ENCODE assay signal across 9 cellular contexts in genomic region chr6:24126586-24127192, GRCh38. TPM values are rescaled to one million over a fixed set of nuclear protein-coding genes. Genes with fewer than 3 reads are reported as not detected.
A peak's percentile ranks its signal among the peaks of the same experiment; 100 is the strongest.
DNase-seq lines count a peak whose midpoint lies in the region; ATAC-seq and TF ChIP-seq lines count a peak whose summit lies in the region.
"Had no signal": no experiment of that assay in that cellular context is flagged by ENCODE, and none has a peak within 500 bp of the region (broad histone marks: within the 10 kb centered on the region; RNA-seq: fewer than 3 reads in every experiment).

No MANE protein-coding gene starts in this region.

- H3K4me2 ChIP-seq in smooth muscle cell, result peak overlapping the region; percentile 81

- H3F3A ChIP-seq in smooth muscle cell (ENCODE audit: low read depth), result no peaks in the 10 kb centered on the region

- DNase-seq in A673 (ENCODE audit: low spot score) (peak; percentile 85), GM13977 (ENCODE audit: low spot score) (peak; percentile 69), WTC11 (ENCODE audit: low spot score) (peak; percentile 77), glutamatergic neuron (no peak), smooth muscle cell (lab: John Stamatoyannopoulos, UW; ENCODE audit: unreplicated experiment) (peak; percentile 7), NCI-H146 treated with DMSO at 0.1 percent for 48 hours (lab: John Stamatoyannopoulos, UW; ENCODE audit: unreplicated experiment) (no peak)
- peak; percentile 63 for DNase-seq in Jurkat, Clone E6-1 (ENCODE audit: low read depth, low spot score)

- H3K27me3 ChIP-seq in A673 (replicated peaks; ENCODE audit: insufficient read depth, low read depth, low read length, poor library complexity) (peaks cover 42% of the 10 kb centered on the region), smooth muscle cell (ENCODE audit: low read depth) (peaks cover 38% of the 10 kb centered on the region)

- CTCF ChIA-PET in A673 (lab: Charles Lee), result interaction anchor here (1.0 kb wide), 1 partner anchor 148 kb away, joined by 10 read pairs; no protein-coding TSS in a partner anchor
- CTCF ChIA-PET in WTC11 (lab: Charles Lee), result interaction anchor here (0.6 to 2.2 kb wide), 8 partner anchors 9 to 543 kb away, joined by 3 to 9 read pairs (median 4); no protein-coding TSS in a partner anchor

- H3K79me2 ChIP-seq in smooth muscle cell (ENCODE audit: low read depth), result no peaks in the 10 kb centered on the region

- intact Hi-C loops in A673 (cut with micrococcal nuclease; ENCODE audit: unreplicated experiment), result no loop called here

- H3K4me1 ChIP-seq in A673 (ENCODE audit: insufficient read depth, low read length, poor library complexity, severe bottlenecking), result peaks cover 7% of the 10 kb centered on the region
- no peaks in the 10 kb centered on the region for H3K4me1 ChIP-seq in smooth muscle cell (ENCODE audit: low read depth)

- H3K27ac ChIP-seq in A673 (ENCODE audit: low read depth, low read length, poor library complexity, severe bottlenecking) (no peak overlapping the region), smooth muscle cell (ENCODE audit: low read depth) (no peak overlapping the region)

- no peak overlapping the region for H3K9ac ChIP-seq in smooth muscle cell (ENCODE audit: low read depth)

- H3K36me3 ChIP-seq in A673 (ENCODE audit: insufficient read depth, low read length, poor library complexity, severe bottlenecking), result no peaks in the 10 kb centered on the region
- H3K36me3 ChIP-seq in smooth muscle cell (ENCODE audit: low read depth), result no peaks in the 10 kb centered on the region

- H3K27me3 Mint-ChIP-seq in WTC11 (ENCODE audit: low read depth) (peaks cover 3% of the 10 kb centered on the region), glutamatergic neuron (ENCODE audit: unreplicated experiment) (peaks cover 3% of the 10 kb centered on the region)

- no peaks in the 10 kb centered on the region for H4K20me1 ChIP-seq in smooth muscle cell (ENCODE audit: low read depth)

- POLR2A ChIA-PET in A673 (lab: Charles Lee; ENCODE audit: low non-redundant PET), result interaction anchor here (0.5 to 0.6 kb wide), 2 partner anchors 107 to 333 kb away, joined by 4 read pairs; no protein-coding TSS in a partner anchor
- POLR2A ChIA-PET in WTC11 (lab: Charles Lee), result no interaction called here

- BruUV-seq in A673 (replicated peaks; lab: Mats Ljungman, UMichigan), result no TSS peak

- H3K4me3 ChIP-seq in A673 (ENCODE audit: low read depth, low read length, poor library complexity, severe bottlenecking) (peak overlapping the region; percentile 23), smooth muscle cell (peak overlapping the region; percentile 23)
- H3K4me3 ChIP-seq in Jurkat, Clone E6-1 (ENCODE audit: low read length), result no peak overlapping the region

- H3K36me3 Mint-ChIP-seq in WTC11 (no peaks in the 10 kb centered on the region), glutamatergic neuron (ENCODE audit: unreplicated experiment) (no peaks in the 10 kb centered on the region)
- H3K36me3 Mint-ChIP-seq: activated naive CD4-positive, alpha-beta T cell treated with anti-CD3 and anti-CD28 coated beads, Interleukin-2, amount 50 U/mL, for 24 hours had no signal

- no peak overlapping the region for H2AFZ ChIP-seq in smooth muscle cell (ENCODE audit: low read depth)

- H3K9me3 ChIP-seq in A673 (ENCODE audit: low read depth, low read length, poor library complexity, severe bottlenecking) (no peaks in the 10 kb centered on the region), smooth muscle cell (replicated peaks; ENCODE audit: low read depth) (no peaks in the 10 kb centered on the region)

- WGBS in smooth muscle cell (ENCODE audit: low lambda C conversion rate), result 2% methylated on average over 6 of the region's 6 CpGs

- H3K4me3 Mint-ChIP-seq in WTC11, result peak overlapping the region; percentile 78
- peak overlapping the region; percentile 88 for H3K4me3 Mint-ChIP-seq in glutamatergic neuron (ENCODE audit: unreplicated experiment)
- H3K4me3 Mint-ChIP-seq: activated naive CD4-positive, alpha-beta T cell treated with anti-CD3 and anti-CD28 coated beads, Interleukin-2, amount 50 U/mL, for 24 hours had no signal

- no peaks in the 10 kb centered on the region for H3K9me3 Mint-ChIP-seq in WTC11
- peaks cover 2% of the 10 kb centered on the region for H3K9me3 Mint-ChIP-seq in glutamatergic neuron (ENCODE audit: unreplicated experiment)

- H3K27ac Mint-ChIP-seq in WTC11 (no peak overlapping the region), glutamatergic neuron (ENCODE audit: unreplicated experiment) (peak overlapping the region; percentile 19)
- H3K27ac Mint-ChIP-seq: activated naive CD4-positive, alpha-beta T cell treated with anti-CD3 and anti-CD28 coated beads, Interleukin-2, amount 50 U/mL, for 24 hours had no signal

- TF ChIP-seq CTCF in A673 (conservative IDR thresholded peaks at IDR 0.05; ENCODE audit: low read depth, low read length), result no peak
- TF ChIP-seq CTCF in GM13977 (IDR thresholded peaks at IDR 0.05; ENCODE audit: extremely low read depth, insufficient read depth, missing control alignments), result no peak
- no peak for TF ChIP-seq CTCF in WTC11 (IDR thresholded peaks at IDR 0.05)
- no peak for TF ChIP-seq CTCF in glutamatergic neuron (IDR thresholded peaks at IDR 0.05; ENCODE audit: partially characterized antibody, unreplicated experiment)
- no peak for TF ChIP-seq CTCF in smooth muscle cell (IDR thresholded peaks at IDR 0.05; ENCODE audit: borderline replicate concordance, insufficient read depth, poor library complexity, severe bottlenecking)

- ATAC-seq in WTC11 (peak; percentile 80), HG02884 (IDR thresholded peaks at IDR 0.05; ENCODE audit: unreplicated experiment) (no peak)

- in situ Hi-C loops in GM13977 (cut with MboI; ENCODE audit: low pct_unique_long_range_greater_than_20kb, low sequenced_read_pairs, unreplicated experiment), result no loop called here

- H3K4me1 Mint-ChIP-seq in WTC11 (peaks cover 10% of the 10 kb centered on the region), glutamatergic neuron (ENCODE audit: low read depth, unreplicated experiment) (peaks cover 6% of the 10 kb centered on the region)

TF ChIP-seq in WTC11, 78 proteins besides CTCF, POLR2A, EP300 and RAD21 (continues in another document):
- TF ChIP-seq ESRRA (CRISPR knock-in tag; IDR thresholded peaks at IDR 0.05; ENCODE audit: borderline replicate concordance), result peak; percentile 41; the same call in 1 of the 2 replicates
- TF ChIP-seq SP1 (CRISPR knock-in tag; conservative IDR thresholded peaks at IDR 0.05), result no peak
- no peak for TF ChIP-seq AFF4 (CRISPR knock-in tag; IDR thresholded peaks at IDR 0.05; ENCODE audit: borderline replicate concordance)
- TF ChIP-seq ZNF281 (CRISPR knock-in tag; IDR thresholded peaks at IDR 0.05), result 0 out of 2 replicates have a peak, but pooled peaks have one; percentile 47

RNA-seq across cellular contexts. Expression of gene NRSN1, which starts 0.7 kb away (rescaled TPM):
- total RNA-seq in A673 (2021) (not detected in 2 replicates), WTC11 (2021) (not detected in 3 replicates), glutamatergic neuron (ENCODE audit: unreplicated experiment) (5.7 TPM), smooth muscle cell (0.09 TPM in 1 of 2 replicates, not detected in the other)
- polyA plus RNA-seq in Jurkat, Clone E6-1 (2012; ENCODE audit: insufficient read depth, insufficient read length), result not detected
- polyA plus RNA-seq in smooth muscle cell, result not detected in 2 replicates

Comparison
In these comparisons a context has a peak if more than half of its experiments do, and no peak if none do; other contexts are left out.
1. DNase-seq: peak in A673 (single experiment), GM13977 (single experiment), Jurkat, Clone E6-1 (single experiment), WTC11 (single experiment) and smooth muscle cell (single experiment); none in glutamatergic neuron (single experiment) and NCI-H146 treated with DMSO at 0.1 percent for 48 hours (single experiment).